26 cellular contexts compared by ENCODE assay signal in genomic region chr1:169784102-169784501, GRCh38. TPM values are rescaled to one million over a fixed set of nuclear protein-coding genes. Genes with fewer than 3 reads are reported as not detected.
"Had no signal": no experiment of that assay in that cellular context is flagged by ENCODE, and none has a peak within 500 bp of the region (broad histone marks: within the 10 kb centered on the region; RNA-seq: fewer than 3 reads in every experiment).

No MANE protein-coding gene starts in this region.

- H3K27ac ChIP-seq: brain microvascular endothelial cell, coronary artery, epithelial cell of prostate, left ventricle myocardium inferior, thyroid gland had no signal

- H3K4me3 ChIP-seq: coronary artery, left ventricle myocardium inferior, thyroid gland had no signal

- DNase-seq: activated CD4-positive, alpha-beta T cell treated with anti-CD3 and anti-CD28 coated beads for 4 hours; activated CD4-positive, alpha-beta T cell treated with anti-CD3 and anti-CD28 coated beads, Interleukin-2, amount 50 U/mL, for 48 hours; activated CD4-positive, CD25-positive, alpha-beta regulatory T cell; activated effector memory CD4-positive, alpha-beta T cell treated with anti-CD3 and anti-CD28 coated beads, Interleukin-2, amount 50 U/mL, for 16 hours; activated naive CD4-positive, alpha-beta T cell treated with anti-CD3 and anti-CD28 coated beads, Interleukin-2, amount 50 U/mL, for 16 hours; activated T-cell treated with anti-CD3 and anti-CD28 coated beads, Interleukin-2, amount 50 U/mL, for 72 hours; aorta; brain microvascular endothelial cell; endodermal cell; foreskin fibroblast; left ventricle myocardium inferior; midbrain; natural killer cell; stimulated activated CD4-positive, alpha-beta T cell treated with anti-CD3 and anti-CD28 coated beads, Interleukin-4, amount 100 ng/mL, for 1 hour; stimulated activated naive CD4-positive, alpha-beta T cell treated with Interleukin-2 at 50 U/mL for 16 hours; substantia nigra; SW 1271; T-helper 17 cell; thyroid gland had no signal

- H3K9me3 ChIP-seq: left ventricle myocardium inferior, thyroid gland had no signal

- H3K36me3 ChIP-seq: brain microvascular endothelial cell, left ventricle myocardium inferior, thyroid gland had no signal

- H3K9me3 Mint-ChIP-seq: activated T-cell treated with anti-CD3 and anti-CD28 coated beads, Interleukin-2, amount 50 U/mL, for 72 hours; central memory CD8-positive, alpha-beta T cell; natural killer cell had no signal

- H3K36me3 Mint-ChIP-seq: natural killer cell had no signal

- H3K4me1 ChIP-seq: left ventricle myocardium inferior had no signal

- ATAC-seq: activated T-cell treated with anti-CD3 and anti-CD28 coated beads, Interleukin-2, amount 50 U/mL, for 72 hours; natural killer cell; T-helper 17 cell had no signal

- H3K4me1 Mint-ChIP-seq: central memory CD8-positive, alpha-beta T cell; endodermal cell; natural killer cell; T-helper 17 cell had no signal

- H3K27me3 ChIP-seq: brain microvascular endothelial cell, thyroid gland had no signal

- H3K27ac Mint-ChIP-seq: activated T-cell treated with anti-CD3 and anti-CD28 coated beads, Interleukin-2, amount 50 U/mL, for 72 hours; endodermal cell; natural killer cell; progenitor cell of endocrine pancreas; T-helper 17 cell had no signal

- H3K4me3 Mint-ChIP-seq: activated T-cell treated with anti-CD3 and anti-CD28 coated beads, Interleukin-2, amount 50 U/mL, for 72 hours; central memory CD8-positive, alpha-beta T cell; endodermal cell; natural killer cell; T-helper 17 cell had no signal

RNA-seq across cellular contexts. Expression of gene SELE, which starts 50.2 kb away (rescaled TPM):
- total RNA-seq: activated T-cell treated with anti-CD3 and anti-CD28 coated beads, Interleukin-2, amount 50 U/mL, for 72 hours; endodermal cell; fibroblast of lung; kidney epithelial cell; natural killer cell; osteoblast; progenitor cell of endocrine pancreas; T-helper 17 cell had no signal
- polyA plus RNA-seq: fibroblast of lung had no signal
